ENCODE assay signal across 9 cellular contexts in the genomic region with DNA sequence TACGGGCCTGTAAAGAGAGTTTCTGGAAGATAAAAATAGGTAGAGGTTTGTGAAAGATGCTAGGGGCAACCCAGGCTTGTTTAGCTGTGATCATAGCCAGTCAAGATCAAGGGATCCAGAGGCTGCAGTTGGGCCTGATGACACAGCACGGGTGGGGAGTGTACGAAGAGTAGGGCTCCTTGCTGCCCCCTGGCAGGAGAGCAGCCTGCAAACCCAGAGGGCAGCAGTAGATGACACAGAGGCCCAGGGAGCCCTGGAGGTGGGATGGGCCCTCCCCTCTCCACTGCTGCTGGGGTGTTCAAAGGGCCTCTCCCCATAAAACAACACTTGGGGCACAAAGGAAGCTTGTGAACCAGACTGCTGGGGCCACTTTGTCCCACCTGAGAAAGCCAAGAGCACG. TPM values are rescaled to one million over a fixed set of nuclear protein-coding genes. Genes with fewer than 3 reads are reported as not detected.
A peak's percentile ranks its signal among the peaks of the same experiment; 100 is the strongest.
DNase-seq lines count a peak whose midpoint lies in the region; TF ChIP-seq lines count a peak whose summit lies in the region.
"Had no signal": no experiment of that assay in that cellular context is flagged by ENCODE, and none has a peak within 500 bp of the region (broad histone marks: within the 10 kb centered on the region; RNA-seq: fewer than 3 reads in every experiment).

No MANE protein-coding gene starts in this region.

- H3K9me3 Mint-ChIP-seq in activated CD4-positive, alpha-beta memory T cell treated with anti-CD3 and anti-CD28 coated beads, Interleukin-2, amount 10 ng/mL, durations not matched to agents 7 days and 5 days: no peaks in the 10 kb centered on the region

- TF ChIP-seq CTCF in coronary artery (IDR thresholded peaks at IDR 0.05): no peak

- peaks cover 8% of the 10 kb centered on the region for H3K4me1 ChIP-seq in Karpas-422 (ENCODE audit: low read length)

- no peak overlapping the region for H3K4me3 Mint-ChIP-seq in activated CD4-positive, alpha-beta memory T cell treated with anti-CD3 and anti-CD28 coated beads, Interleukin-2, amount 10 ng/mL, durations not matched to agents 7 days and 5 days

- POLR2A ChIA-PET in activated CD4-positive, alpha-beta memory T cell treated with anti-CD3 and anti-CD28 coated beads, Interleukin-2, amount 10 ng/mL, durations not matched to agents 7 days and 5 days (lab: Charles Lee): no interaction called here

- no peaks in the 10 kb centered on the region for H3K79me2 ChIP-seq in Karpas-422 (ENCODE audit: low read length)

- no peaks in the 10 kb centered on the region for H3K36me3 ChIP-seq in Karpas-422 (ENCODE audit: insufficient read depth, low read length)
- H3K36me3 ChIP-seq: upper lobe of left lung had no signal

- no peaks in the 10 kb centered on the region for H3K9me2 ChIP-seq in Karpas-422 (replicated peaks; ENCODE audit: insufficient read depth, low read length)

- no peak overlapping the region for H2AFZ ChIP-seq in Karpas-422 (ENCODE audit: low read length)

- no peaks in the 10 kb centered on the region for H3K9me3 ChIP-seq in Karpas-422 (ENCODE audit: low read length)
- H3K9me3 ChIP-seq: upper lobe of left lung had no signal

- H3K27me3 Mint-ChIP-seq in activated CD4-positive, alpha-beta memory T cell treated with anti-CD3 and anti-CD28 coated beads, Interleukin-2, amount 10 ng/mL, durations not matched to agents 7 days and 5 days: peaks cover 16% of the 10 kb centered on the region

- no peak overlapping the region for H3K27ac ChIP-seq in Karpas-422 (ENCODE audit: low read length)
- no peak overlapping the region for H3K27ac ChIP-seq in coronary artery
- H3K27ac ChIP-seq in substantia nigra (ENCODE audit: low read depth, low read length, poor library complexity, severe bottlenecking): no peak overlapping the region
- H3K27ac ChIP-seq: upper lobe of left lung had no signal

- no peaks in the 10 kb centered on the region for H3K36me3 Mint-ChIP-seq in activated CD4-positive, alpha-beta memory T cell treated with anti-CD3 and anti-CD28 coated beads, Interleukin-2, amount 10 ng/mL, durations not matched to agents 7 days and 5 days (ENCODE audit: low read depth)

- H3K9ac ChIP-seq in Karpas-422 (ENCODE audit: low read length): no peak overlapping the region

- DNase-seq in EL (peak; percentile 50), Karpas-422 (peak; percentile 70), iris pigment epithelial cell (ENCODE audit: low read depth) (peak; percentile 23), coronary artery (ENCODE audit: low spot score) (no peak), substantia nigra (lab: John Stamatoyannopoulos, UW) (no peak), Ammon's horn (ENCODE audit: low spot score) (no peak)
- peak; percentile 21 for DNase-seq in activated CD4-positive, alpha-beta memory T cell treated with anti-CD3 and anti-CD28 coated beads, Interleukin-2, amount 10 ng/mL, durations not matched to agents 7 days and 5 days
- no peak for DNase-seq in central memory CD4-positive, alpha-beta T cell

- H3K4me1 Mint-ChIP-seq in activated CD4-positive, alpha-beta memory T cell treated with anti-CD3 and anti-CD28 coated beads, Interleukin-2, amount 10 ng/mL, durations not matched to agents 7 days and 5 days: peaks cover 10% of the 10 kb centered on the region

- no peaks in the 10 kb centered on the region for H3K27me3 ChIP-seq in Karpas-422 (ENCODE audit: low read length)
- H3K27me3 ChIP-seq: upper lobe of left lung had no signal

- H3K4me3 ChIP-seq in Karpas-422 (ENCODE audit: low read length) (no peak overlapping the region), coronary artery (no peak overlapping the region)
- H3K4me3 ChIP-seq: upper lobe of left lung had no signal

- CTCF ChIA-PET in activated CD4-positive, alpha-beta memory T cell treated with anti-CD3 and anti-CD28 coated beads, Interleukin-2, amount 10 ng/mL, durations not matched to agents 7 days and 5 days (lab: Charles Lee): no interaction called here

- no peak overlapping the region for H3K4me2 ChIP-seq in Karpas-422 (ENCODE audit: low read depth, low read length, poor library complexity, severe bottlenecking)

- no peaks in the 10 kb centered on the region for H4K20me1 ChIP-seq in Karpas-422 (ENCODE audit: insufficient read depth, low read depth, low read length)

- no peak overlapping the region for H3K27ac Mint-ChIP-seq in activated CD4-positive, alpha-beta memory T cell treated with anti-CD3 and anti-CD28 coated beads, Interleukin-2, amount 10 ng/mL, durations not matched to agents 7 days and 5 days

RNA-seq across cellular contexts. Expression of gene VEGFA, which starts 47.2 kb away (rescaled TPM):
- 146 and 217 TPM in 2 replicates for total RNA-seq in Karpas-422 (2014; rRNA removed; shearing (Covaris generic); ENCODE audit: low replicate concordance)
- total RNA-seq in activated CD4-positive, alpha-beta memory T cell treated with anti-CD3 and anti-CD28 coated beads, Interleukin-2, amount 10 ng/mL, durations not matched to agents 7 days and 5 days: 10 to 100 TPM; 48.1 to 49.5 TPM

Comparison
In these comparisons a context has a peak if more than half of its experiments do, and no peak if none do; other contexts are left out.
1. DNase-seq: peak in EL (single experiment), Karpas-422 (single experiment), activated CD4-positive, alpha-beta memory T cell treated with anti-CD3 and anti-CD28 coated beads, Interleukin-2, amount 10 ng/mL, durations not matched to agents 7 days and 5 days (single experiment) and iris pigment epithelial cell (single experiment); none in coronary artery (single experiment), central memory CD4-positive, alpha-beta T cell (single experiment), substantia nigra (0 of 49) and Ammon's horn (single experiment).